22 cellular contexts compared by ENCODE assay signal in genomic region chr22:48316245-48316875, GRCh38.
A peak's percentile ranks its signal among the peaks of the same experiment; 100 is the strongest.
DNase-seq lines count a peak whose midpoint lies in the region; ATAC-seq, FAIRE-seq and TF ChIP-seq lines count a peak whose summit lies in the region.
"Had no signal": no experiment of that assay in that cellular context is flagged by ENCODE, and none has a peak within 500 bp of the region (broad histone marks: within the 10 kb centered on the region; RNA-seq: fewer than 3 reads in every experiment).

No MANE protein-coding gene starts in this region.

- H3K36me3 ChIP-seq in right lobe of liver (no peaks in the 10 kb centered on the region), HepG2 (replicated peaks in 1 of 2; ENCODE audit: control insufficient read depth in 1 of 2, insufficient read depth in 2 of 2, low read length in 2 of 2) (no peaks in the 10 kb centered on the region), endodermal cell (ENCODE audit: control insufficient read depth, insufficient read depth, low read length) (no peaks in the 10 kb centered on the region), neuronal stem cell (replicated peaks in 1 of 2; ENCODE audit: control insufficient read depth in 2 of 2, insufficient read depth in 2 of 2, low read length in 2 of 2) (no peaks in the 10 kb centered on the region)

- H3K4me3 ChIP-seq in right lobe of liver, result no peak overlapping the region
- H3K4me3 ChIP-seq in HepG2 (replicated peaks in 1 of 3; ENCODE audit: insufficient read depth in 1 of 3, low read depth in 2 of 3, low read length in 3 of 3), result no peak overlapping the region
- no peak overlapping the region for H3K4me3 ChIP-seq in endodermal cell (ENCODE audit: low read length)
- H3K4me3 ChIP-seq in neuronal stem cell (ENCODE audit: low read length in 2 of 2), result no peak overlapping the region

- no peak overlapping the region for H4K8ac ChIP-seq in neuronal stem cell (ENCODE audit: low read depth, low read length)

- H3K9ac ChIP-seq in HepG2 (ENCODE audit: insufficient read depth, low read depth, low read length) (no peak overlapping the region), endodermal cell (ENCODE audit: extremely low read depth, low read length, poor library complexity, severe bottlenecking) (no peak overlapping the region), neuronal stem cell (ENCODE audit: low read depth, low read length, poor library complexity) (no peak overlapping the region)

- peaks cover 0 to 2% (median 0%) of the 10 kb centered on the region in 4 donors for H3K9me3 ChIP-seq in right lobe of liver
- H3K9me3 ChIP-seq in HepG2 (ENCODE audit: low read length), result peaks cover 18% of the 10 kb centered on the region; the same call in 1 of the 2 replicates
- H3K9me3 ChIP-seq in endodermal cell (ENCODE audit: control insufficient read depth, low read length), result peaks cover 9% of the 10 kb centered on the region
- no peaks in the 10 kb centered on the region for H3K9me3 ChIP-seq in neuronal stem cell (replicated peaks in 1 of 2; ENCODE audit: control insufficient read depth in 2 of 2, insufficient read depth in 1 of 2, low read depth in 1 of 2, low read length in 2 of 2)

- H3K27me3 ChIP-seq in right lobe of liver, result no peaks in the 10 kb centered on the region
- peaks cover 0 to 26% of the 10 kb centered on the region in 2 experiments; a peak in 4 of 5 replicates for H3K27me3 ChIP-seq in HepG2 (ENCODE audit: control insufficient read depth in 1 of 2, insufficient read depth in 2 of 2, low read length in 2 of 2)
- H3K27me3 ChIP-seq in endodermal cell (ENCODE audit: control insufficient read depth, insufficient read depth, low read length, poor library complexity, severe bottlenecking), result no peaks in the 10 kb centered on the region
- H3K27me3 ChIP-seq in neuronal stem cell (ENCODE audit: control insufficient read depth in 3 of 3, insufficient read depth in 3 of 3, low read depth in 1 of 3, low read length in 3 of 3), result no peaks in the 10 kb centered on the region

- H3K79me2 ChIP-seq in HepG2 (ENCODE audit: insufficient read depth, low read length), result no peaks in the 10 kb centered on the region

- POLR2A ChIA-PET in HepG2 (lab: Yijun Ruan, JAX), result no interaction called here

- CTCF ChIA-PET in HepG2 (lab: Yijun Ruan, JAX; ENCODE audit: low intra/inter-chr PET ratio, low total read pairs), result no interaction called here

- DNase-seq in right lobe of liver, result peak in 2 of 3 donors; percentile 30 to 39
- DNase-seq in HepG2 (ENCODE audit: low spot score), result no peak
- peak; percentile 42 for DNase-seq in endodermal cell
- DNase-seq in neuronal stem cell (ENCODE audit: low spot score), result no peak
- DNase-seq in HuH-7.5 (ENCODE audit: low spot score), result no peak
- DNase-seq: ACHN, AML-193, Calu3, DMS53, Kasumi-1, MM.1S, NCI-H1105, NCI-H187, NCI-H345, NCI-H526, SHP77 treated with DMSO at 0.1 percent for 48 hours had no signal

- no peak overlapping the region for H2BK12ac ChIP-seq in neuronal stem cell (ENCODE audit: low read length)

- no peaks in the 10 kb centered on the region for H4K20me1 ChIP-seq in HepG2 (ENCODE audit: insufficient read depth, low read length)

- no peak for TF ChIP-seq CTCF in right lobe of liver (IDR thresholded peaks at IDR 0.05)
- no peak for TF ChIP-seq CTCF in HepG2 (CRISPR knock-in tag; IDR thresholded peaks at IDR 0.05)
- TF ChIP-seq CTCF in endodermal cell (conservative IDR thresholded peaks at IDR 0.05), result no peak

- no peak for TF ChIP-seq RAD21 in HepG2 (CRISPR knock-in tag; IDR thresholded peaks at IDR 0.05)

- H3K79me1 ChIP-seq in neuronal stem cell (ENCODE audit: low read depth, low read length), result no peaks in the 10 kb centered on the region

- no peak overlapping the region for H3K4me3 Mint-ChIP-seq in endodermal cell
- H3K4me3 Mint-ChIP-seq: CD4-positive, alpha-beta T cell; IgD-negative memory B cell had no signal

- no peak overlapping the region for H3K4ac ChIP-seq in neuronal stem cell (ENCODE audit: low read length)

- H4K91ac ChIP-seq in neuronal stem cell (ENCODE audit: low read depth, low read length, poor library complexity), result no peak overlapping the region

- H2BK5ac ChIP-seq in neuronal stem cell (ENCODE audit: low read length), result no peak overlapping the region

- BruUV-seq in HepG2 (replicated peaks; lab: Mats Ljungman, UMichigan), result no TSS peak

- H2AFZ ChIP-seq in HepG2 (ENCODE audit: low read length) (no peak overlapping the region), neuronal stem cell (ENCODE audit: low read length) (no peak overlapping the region)

- H2AK5ac ChIP-seq in neuronal stem cell (ENCODE audit: low read depth, low read length), result peak overlapping the region; percentile 85

- peak overlapping the region; percentile 66 for H3K18ac ChIP-seq in neuronal stem cell (ENCODE audit: low read length)

- H3K36me3 Mint-ChIP-seq in endodermal cell (ENCODE audit: low read depth), result no peaks in the 10 kb centered on the region
- H3K36me3 Mint-ChIP-seq: IgD-negative memory B cell had no signal

- H3K27ac ChIP-seq in right lobe of liver, result no peak overlapping the region
- H3K27ac ChIP-seq in HepG2 (ENCODE audit: extremely low read length, insufficient read depth, low read length), result no peak overlapping the region
- H3K27ac ChIP-seq in endodermal cell (ENCODE audit: low read depth, low read length), result no peak overlapping the region
- H3K27ac ChIP-seq in neuronal stem cell (replicated peaks; ENCODE audit: low read length), result no peak overlapping the region

- H3K4me2 ChIP-seq in HepG2 (ENCODE audit: low read depth, low read length) (no peak overlapping the region), neuronal stem cell (ENCODE audit: insufficient read depth, low read length, poor library complexity, severe bottlenecking) (no peak overlapping the region)

- intact Hi-C loops in right lobe of liver (cut with DNase I) (no loop called here), HepG2 (cut with micrococcal nuclease; ENCODE audit: unreplicated experiment) (no loop called here)

- H3K4me1 ChIP-seq in right lobe of liver, result no peaks in the 10 kb centered on the region
- H3K4me1 ChIP-seq in HepG2 (ENCODE audit: insufficient read depth, low read length), result no peaks in the 10 kb centered on the region
- no peaks in the 10 kb centered on the region for H3K4me1 ChIP-seq in endodermal cell (ENCODE audit: control insufficient read depth, insufficient read depth, low read length)
- peaks cover 0 to 7% of the 10 kb centered on the region in 2 donors for H3K4me1 ChIP-seq in neuronal stem cell (ENCODE audit: control insufficient read depth in 2 of 2, insufficient read depth in 1 of 2, low read depth in 1 of 2, low read length in 2 of 2)

- no peak overlapping the region for H2BK120ac ChIP-seq in neuronal stem cell (ENCODE audit: low read depth, low read length)

- H3K9me3 Mint-ChIP-seq in endodermal cell, result peaks cover 7% of the 10 kb centered on the region

- H3K27me3 Mint-ChIP-seq in endodermal cell (ENCODE audit: insufficient read depth), result no peaks in the 10 kb centered on the region

- no CpG with 5 or more reads among the region's 13 CpGs for WGBS in right lobe of liver (ENCODE audit: insufficient coverage, low coverage, low lambda C conversion rate, missing lambda C conversion rate)
- 11% methylated on average over 5 of the region's 13 CpGs for WGBS in HepG2 (ENCODE audit: low lambda C conversion rate)
- WGBS in endodermal cell (ENCODE audit: insufficient coverage in 1 of 2, insufficient read length in 1 of 2), 2 experiments, result 83 to 85% methylated on average over 6 to 13 of the region's 13 CpGs
- no CpG with 5 or more reads among the region's 13 CpGs for WGBS in neuronal stem cell (ENCODE audit: extremely low coverage in 2 of 2, insufficient read length in 2 of 2, insufficient replicate concordance in 1 of 2), 2 donors

- H3K27ac Mint-ChIP-seq in endodermal cell, result no peak overlapping the region
- H3K27ac Mint-ChIP-seq: CD4-positive, alpha-beta T cell; IgD-negative memory B cell had no signal

- peak overlapping the region; percentile 14 for H3K14ac ChIP-seq in neuronal stem cell (ENCODE audit: low read length)

- H2BK15ac ChIP-seq in neuronal stem cell (ENCODE audit: low read length), result no peak overlapping the region

- TF ChIP-seq EP300 in HepG2 (IDR thresholded peaks at IDR 0.05; ENCODE audit: low read depth in 2 of 2, low read length in 2 of 2) (no peak), HepG2 (CRISPR knock-in tag; IDR thresholded peaks at IDR 0.05; ENCODE audit: borderline replicate concordance) (no peak)

- in situ Hi-C loops in HepG2 (cut with HindIII; ENCODE audit: extremely low pct_ligation_motif_present, low pct_unique_long_range_greater_than_20kb), result no loop called here

- TF ChIP-seq POLR2A in right lobe of liver (IDR thresholded peaks at IDR 0.05), result no peak
- no peak for TF ChIP-seq POLR2A in HepG2 (IDR thresholded peaks at IDR 0.05; ENCODE audit: insufficient read depth in 1 of 2, low read depth in 2 of 2, low read length in 2 of 2)

- ATAC-seq in right lobe of liver (no peak), HepG2 (no peak), GM19351 (IDR thresholded peaks at IDR 0.05; ENCODE audit: unreplicated experiment) (no peak), HG03039 (IDR thresholded peaks at IDR 0.05; ENCODE audit: unreplicated experiment) (no peak)

- H3K4me1 Mint-ChIP-seq in endodermal cell, result no peaks in the 10 kb centered on the region
- H3K4me1 Mint-ChIP-seq: IgD-negative memory B cell had no signal

- no peak for FAIRE-seq in HepG2 (lab: Jason Lieb, UNC)
- FAIRE-seq: H54, RCC 7860 had no signal

- H3K23ac ChIP-seq in neuronal stem cell (ENCODE audit: low read depth, low read length, poor library complexity), result no peak overlapping the region

TF ChIP-seq in HepG2, 621 proteins besides CTCF, POLR2A, EP300 and RAD21 (continues in another document):
- TF ChIP-seq ZNF615 (CRISPR knock-in tag; IDR thresholded peaks at IDR 0.05; ENCODE audit: borderline replicate concordance) (no peak), ZNF562 (CRISPR knock-in tag; IDR thresholded peaks at IDR 0.05; ENCODE audit: borderline replicate concordance) (no peak), ZNF891 (CRISPR knock-in tag; IDR thresholded peaks at IDR 0.05) (no peak), KDM3A (CRISPR knock-in tag; IDR thresholded peaks at IDR 0.05; ENCODE audit: low read depth) (no peak), CSRNP2 (CRISPR knock-in tag; conservative IDR thresholded peaks at IDR 0.05; ENCODE audit: low read depth) (no peak), AGO2 (optimal IDR thresholded peaks at IDR 0.05; ENCODE audit: low read depth, low read length) (no peak)

Comparison
In these comparisons a context has a peak if more than half of its experiments do, and no peak if none do; other contexts are left out.
1. DNase-seq: peak in right lobe of liver (2 of 3) and endodermal cell (single experiment); none in HepG2 (single experiment), neuronal stem cell (single experiment) and HuH-7.5 (single experiment).